ENCODE assay signal across 10 cellular contexts in the genomic region with DNA sequence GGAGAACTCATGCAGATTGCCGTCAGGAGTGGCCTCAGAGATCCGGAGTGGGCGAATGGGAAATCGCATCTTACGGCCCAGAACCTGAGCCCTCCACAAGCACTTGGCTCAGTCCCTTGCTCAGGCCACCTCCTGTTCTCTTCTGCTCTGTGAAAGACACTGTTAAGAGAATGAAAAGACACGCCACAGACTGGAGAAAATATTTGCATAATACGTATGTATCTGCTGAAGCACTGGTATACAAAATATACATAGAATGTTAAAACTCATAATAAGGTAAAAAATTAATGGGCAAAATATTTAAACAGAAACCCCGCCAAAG. TPM values are rescaled to one million over a fixed set of nuclear protein-coding genes. Genes with fewer than 3 reads are reported as not detected.
DNase-seq lines count a peak whose midpoint lies in the region; ATAC-seq and TF ChIP-seq lines count a peak whose summit lies in the region.
"Had no signal": no experiment of that assay in that cellular context is flagged by ENCODE, and none has a peak within 500 bp of the region (broad histone marks: within the 10 kb centered on the region; RNA-seq: fewer than 3 reads in every experiment).

No MANE protein-coding gene starts in this region.

- H3K4me3 ChIP-seq in GM06990 (replicated peaks; ENCODE audit: low read depth, low read length) (peak overlapping the region; percentile 65), breast epithelium (peak overlapping the region in 2 of 3 donors; percentile 56 to 72)

- H3K36me3 ChIP-seq in GM06990 (ENCODE audit: control insufficient read depth, insufficient read depth, low read length) (no peaks in the 10 kb centered on the region), breast epithelium (no peaks in the 10 kb centered on the region)

- intact Hi-C loops in breast epithelium (cut with DNase I; ENCODE audit: low total_unique reads), result no loop called here

- ATAC-seq in HG02973 (IDR thresholded peaks at IDR 0.05; ENCODE audit: unreplicated experiment) (peak; percentile 18), HG02885 (IDR thresholded peaks at IDR 0.05; ENCODE audit: poor library complexity, unreplicated experiment) (no peak)

- H3K4me1 Mint-ChIP-seq in nephron, result no peaks in the 10 kb centered on the region

- TF ChIP-seq POLR2A in breast epithelium (IDR thresholded peaks at IDR 0.05), result no peak

- no peaks in the 10 kb centered on the region for H3K4me1 ChIP-seq in breast epithelium

- H3K9me3 Mint-ChIP-seq in nephron, result peaks cover 6% of the 10 kb centered on the region

- peak overlapping the region; percentile 82 to 85 (median 85) for H3K4me3 Mint-ChIP-seq in nephron

- H3K36me3 Mint-ChIP-seq in nephron (ENCODE audit: low read depth), result no peaks in the 10 kb centered on the region

- no peak for TF ChIP-seq CTCF in GM06990 (IDR thresholded peaks at IDR 0.05; ENCODE audit: insufficient read depth, low read length, poor library complexity, severe bottlenecking)
- TF ChIP-seq CTCF in breast epithelium (IDR thresholded peaks at IDR 0.05), result no peak
- TF ChIP-seq CTCF in nephron (IDR thresholded peaks at IDR 0.05; ENCODE audit: unreplicated experiment in 3 of 3), result peak in 1 of 3 experiments; percentile 20

- peaks cover 70% of the 10 kb centered on the region for H3K27me3 Mint-ChIP-seq in nephron (ENCODE audit: low read depth)

- no peak for DNase-seq in GM06990 (ENCODE audit: extremely low read depth, insufficient read length)
- no peak for DNase-seq in breast epithelium (ENCODE audit: low spot score in 2 of 2)
- DNase-seq in OCI-M2 (lab: John Stamatoyannopoulos, UW; ENCODE audit: unreplicated experiment), result no peak
- no peak for DNase-seq in NK-92 treated with Interleukin-12 subunit alpha and Interleukin-12 subunit beta, amount 100 ng/mL, for 24 hours (lab: John Stamatoyannopoulos, UW)
- no peak for DNase-seq in NCI-H1105 (lab: John Stamatoyannopoulos, UW)
- DNase-seq: amniotic stem cell, NCI-H1105 treated with DMSO at 0.1 percent for 48 hours had no signal

- H3K9me3 ChIP-seq in breast epithelium, result no peaks in the 10 kb centered on the region

- no peak overlapping the region for H3K27ac Mint-ChIP-seq in nephron

- no peak overlapping the region for H3K27ac ChIP-seq in breast epithelium

- H3K27me3 ChIP-seq in GM06990 (replicated peaks; ENCODE audit: control insufficient read depth, insufficient read depth, low read length) (no peaks in the 10 kb centered on the region; the same call in 1 of the 2 replicates), breast epithelium (peaks cover 0 to 45% of the 10 kb centered on the region in 2 donors)

RNA-seq across cellular contexts. Expression of gene POM121L2, which starts 0.8 kb away (rescaled TPM):
- total RNA-seq in breast epithelium, result not detected
